In the genomic region with DNA sequence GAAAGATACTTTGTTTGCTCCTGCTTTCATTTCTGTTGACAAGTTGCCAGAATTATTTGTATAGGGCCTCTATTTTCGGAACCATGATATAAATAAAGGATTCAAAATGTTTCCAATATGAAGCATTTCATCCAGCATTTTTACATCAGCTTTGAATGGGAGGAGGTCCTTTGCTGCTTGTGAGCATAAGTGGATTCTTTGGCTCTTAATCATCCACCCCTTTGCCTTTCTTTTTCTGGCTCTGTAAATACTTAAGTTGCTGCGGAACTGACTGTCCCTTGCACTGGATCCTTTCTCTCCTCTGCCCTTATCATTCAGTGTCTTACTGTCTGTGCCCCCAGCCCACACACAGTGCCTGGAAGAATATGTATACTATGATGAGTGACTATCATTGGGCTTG, we compare ENCODE assay signal across 12 cellular contexts.
DNase-seq lines count a peak whose midpoint lies in the region; ATAC-seq and TF ChIP-seq lines count a peak whose summit lies in the region.
"Had no signal": no experiment of that assay in that cellular context is flagged by ENCODE, and none has a peak within 500 bp of the region (broad histone marks: within the 10 kb centered on the region; RNA-seq: fewer than 3 reads in every experiment).

No MANE protein-coding gene starts in this region.

- H3K4me3 ChIP-seq in upper lobe of left lung: no peak overlapping the region
- H3K4me3 ChIP-seq in Karpas-422 (ENCODE audit: low read length): no peak overlapping the region
- H3K4me3 ChIP-seq: HAP-1 had no signal

- no peaks in the 10 kb centered on the region for H3K9me2 ChIP-seq in Karpas-422 (replicated peaks; ENCODE audit: insufficient read depth, low read length)

- DNase-seq in NCI-H82 (lab: John Stamatoyannopoulos, UW): peak; percentile 23
- no peak for DNase-seq in NCI-H82 treated with DMSO at 0.1 percent for 48 hours (lab: John Stamatoyannopoulos, UW; ENCODE audit: unreplicated experiment)
- peak; percentile 37 for DNase-seq in glomerular endothelial cell (ENCODE audit: extremely low read depth, low read depth, low spot score)
- DNase-seq in upper lobe of left lung: no peak
- DNase-seq in GDM1 (lab: John Stamatoyannopoulos, UW): no peak
- no peak for DNase-seq in Karpas-422
- DNase-seq: natural killer cell, NCI-H510A treated with DMSO at 0.1 percent for 48 hours had no signal

- no peak overlapping the region for H3K9ac ChIP-seq in Karpas-422 (ENCODE audit: low read length)

- peak overlapping the region in 2 of 4 donors; percentile 19 to 32 for H3K27ac ChIP-seq in upper lobe of left lung
- no peak overlapping the region for H3K27ac ChIP-seq in Karpas-422 (ENCODE audit: low read length)
- H3K27ac ChIP-seq: 22Rv1 had no signal

- 32 to 39% methylated on average over 2 of the region's 2 CpGs for WGBS in upper lobe of left lung, 2 donors

- H3K4me1 ChIP-seq in upper lobe of left lung: peaks cover 11 to 33% (median 23%) of the 10 kb centered on the region in 4 donors
- H3K4me1 ChIP-seq in Karpas-422 (ENCODE audit: low read length): peaks cover 24% of the 10 kb centered on the region

- no peaks in the 10 kb centered on the region for H3K79me2 ChIP-seq in Karpas-422 (ENCODE audit: low read length)

- no peaks in the 10 kb centered on the region for H3K36me3 ChIP-seq in upper lobe of left lung
- no peaks in the 10 kb centered on the region for H3K36me3 ChIP-seq in Karpas-422 (ENCODE audit: insufficient read depth, low read length)
- H3K36me3 ChIP-seq: HAP-1 had no signal

- H3K27me3 ChIP-seq in upper lobe of left lung (no peaks in the 10 kb centered on the region), Karpas-422 (ENCODE audit: low read length) (no peaks in the 10 kb centered on the region)

- no peaks in the 10 kb centered on the region for H3K9me3 ChIP-seq in upper lobe of left lung
- no peaks in the 10 kb centered on the region for H3K9me3 ChIP-seq in Karpas-422 (ENCODE audit: low read length)
- H3K9me3 ChIP-seq: HAP-1 had no signal

- no peak overlapping the region for H2AFZ ChIP-seq in Karpas-422 (ENCODE audit: low read length)

- ATAC-seq in SK-N-SH treated with all-trans-retinoic acid at 6 μM for 48 hours (peak; percentile 95), upper lobe of left lung (ENCODE audit: low FRiP score in 2 of 2) (peak; percentile 60 to 67), HG02623 (IDR thresholded peaks at IDR 0.05; ENCODE audit: unreplicated experiment) (no peak)
- ATAC-seq: natural killer cell had no signal

- TF ChIP-seq POLR2A in upper lobe of left lung (IDR thresholded peaks at IDR 0.05): no peak

- TF ChIP-seq EP300 in upper lobe of left lung (IDR thresholded peaks at IDR 0.05): peak in 1 of 4 donors; percentile 71

- no peak for TF ChIP-seq CTCF in upper lobe of left lung (IDR thresholded peaks at IDR 0.05)

- H4K20me1 ChIP-seq in Karpas-422 (ENCODE audit: insufficient read depth, low read depth, low read length): peaks cover 18% of the 10 kb centered on the region; the same call in 1 of the 2 replicates

- H3K4me2 ChIP-seq in Karpas-422 (ENCODE audit: low read depth, low read length, poor library complexity, severe bottlenecking): no peak overlapping the region

TF ChIP-seq in SK-N-SH treated with all-trans-retinoic acid at 6 μM for 48 hours, 23 proteins besides CTCF, POLR2A, EP300 and RAD21:
- TF ChIP-seq, protein P1, sequence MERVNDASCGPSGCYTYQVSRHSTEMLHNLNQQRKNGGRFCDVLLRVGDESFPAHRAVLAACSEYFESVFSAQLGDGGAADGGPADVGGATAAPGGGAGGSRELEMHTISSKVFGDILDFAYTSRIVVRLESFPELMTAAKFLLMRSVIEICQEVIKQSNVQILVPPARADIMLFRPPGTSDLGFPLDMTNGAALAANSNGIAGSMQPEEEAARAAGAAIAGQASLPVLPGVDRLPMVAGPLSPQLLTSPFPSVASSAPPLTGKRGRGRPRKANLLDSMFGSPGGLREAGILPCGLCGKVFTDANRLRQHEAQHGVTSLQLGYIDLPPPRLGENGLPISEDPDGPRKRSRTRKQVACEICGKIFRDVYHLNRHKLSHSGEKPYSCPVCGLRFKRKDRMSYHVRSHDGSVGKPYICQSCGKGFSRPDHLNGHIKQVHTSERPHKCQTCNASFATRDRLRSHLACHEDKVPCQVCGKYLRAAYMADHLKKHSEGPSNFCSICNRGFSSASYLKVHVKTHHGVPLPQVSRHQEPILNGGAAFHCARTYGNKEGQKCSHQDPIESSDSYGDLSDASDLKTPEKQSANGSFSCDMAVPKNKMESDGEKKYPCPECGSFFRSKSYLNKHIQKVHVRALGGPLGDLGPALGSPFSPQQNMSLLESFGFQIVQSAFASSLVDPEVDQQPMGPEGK (CRISPR knock-in tag; IDR thresholded peaks at IDR 0.05; ENCODE audit: borderline replicate concordance): 0 out of 2 replicates have a peak, but pooled peaks have one; percentile 30
- TF ChIP-seq ZFP3 (CRISPR knock-in tag; IDR thresholded peaks at IDR 0.05): no peak
- TF ChIP-seq ZNF70 (CRISPR knock-in tag; IDR thresholded peaks at IDR 0.05): no peak
- TF ChIP-seq ISL1 (CRISPR knock-in tag; IDR thresholded peaks at IDR 0.05): peak; percentile 51

Comparison
In these comparisons a context has a peak if more than half of its experiments do, and no peak if none do; other contexts are left out.
1. DNase-seq: peak in NCI-H82 (single experiment) and glomerular endothelial cell (single experiment); none in NCI-H82 treated with DMSO at 0.1 percent for 48 hours (single experiment), upper lobe of left lung (0 of 2), GDM1 (single experiment) and Karpas-422 (single experiment).